ENCODE assay signal across 1 cellular context in the genomic region with DNA sequence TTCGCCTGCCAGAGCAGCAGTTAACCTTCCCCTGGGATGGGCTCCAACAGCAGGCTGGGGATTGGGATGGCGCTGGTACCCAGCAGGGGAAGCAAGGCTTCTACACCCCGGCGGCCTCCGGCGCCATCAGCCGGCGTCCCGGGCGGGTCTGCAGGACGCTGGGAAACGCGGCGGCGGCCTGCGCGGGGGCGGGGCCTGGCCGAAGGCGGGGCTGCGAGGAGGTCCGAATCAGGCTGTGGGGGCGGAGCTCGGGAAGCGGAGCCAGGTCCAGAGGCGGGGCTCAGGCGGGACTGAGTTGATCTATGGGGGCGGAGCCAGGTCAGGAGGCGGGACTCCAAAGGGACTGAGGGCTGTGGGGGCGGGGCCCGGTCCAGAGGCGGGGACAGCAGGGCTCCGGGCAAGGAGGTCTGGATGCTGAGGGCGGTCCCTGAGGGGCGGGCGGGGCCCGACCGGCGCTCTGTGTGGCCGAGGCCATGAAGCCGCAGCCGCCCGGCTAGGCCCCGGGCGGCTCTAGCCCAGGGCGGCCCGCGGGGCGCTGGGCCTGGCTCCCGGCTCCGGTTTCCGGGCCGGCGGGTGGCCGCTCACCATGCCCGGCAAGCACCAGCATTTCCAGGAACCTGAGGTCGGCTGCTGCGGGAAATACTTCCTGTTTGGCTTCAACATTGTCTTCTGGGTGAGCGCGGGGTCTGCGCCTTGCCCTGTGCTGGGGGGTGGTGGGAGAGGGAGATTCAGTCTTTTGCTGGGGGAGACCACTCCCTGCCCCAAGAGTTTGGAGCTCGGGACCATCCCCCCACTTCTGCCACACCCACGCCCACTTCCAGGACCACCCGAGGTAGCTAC.
TF ChIP-seq lines count a peak whose summit lies in the region.

A gene with protein sequence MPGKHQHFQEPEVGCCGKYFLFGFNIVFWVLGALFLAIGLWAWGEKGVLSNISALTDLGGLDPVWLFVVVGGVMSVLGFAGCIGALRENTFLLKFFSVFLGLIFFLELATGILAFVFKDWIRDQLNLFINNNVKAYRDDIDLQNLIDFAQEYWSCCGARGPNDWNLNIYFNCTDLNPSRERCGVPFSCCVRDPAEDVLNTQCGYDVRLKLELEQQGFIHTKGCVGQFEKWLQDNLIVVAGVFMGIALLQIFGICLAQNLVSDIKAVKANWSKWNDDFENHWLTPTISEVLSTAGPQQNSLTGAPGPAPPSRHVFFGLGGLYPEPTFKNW (plus strand): TSS at position 455 of the 840 bp plus-strand sequence. CDS start 132 bp downstream, at position 587.

TF ChIP-seq in HepG2, 621 proteins besides CTCF, POLR2A, EP300 and RAD21 (continued from another document and continues in another):
- TF ChIP-seq, protein P1, sequence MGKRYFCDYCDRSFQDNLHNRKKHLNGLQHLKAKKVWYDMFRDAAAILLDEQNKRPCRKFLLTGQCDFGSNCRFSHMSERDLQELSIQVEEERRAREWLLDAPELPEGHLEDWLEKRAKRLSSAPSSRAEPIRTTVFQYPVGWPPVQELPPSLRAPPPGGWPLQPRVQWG (CRISPR knock-in tag; IDR thresholded peaks at IDR 0.05; ENCODE audit: borderline replicate concordance, low read depth) = no peak
- TF ChIP-seq SMYD3 (CRISPR knock-in tag; IDR thresholded peaks at IDR 0.05) (no peak), ZSCAN5A (CRISPR knock-in tag; IDR thresholded peaks at IDR 0.05; ENCODE audit: borderline replicate concordance) (no peak), NFIB (CRISPR knock-in tag; IDR thresholded peaks at IDR 0.05; ENCODE audit: borderline replicate concordance) (no peak), MAF1 (CRISPR knock-in tag; IDR thresholded peaks at IDR 0.05; ENCODE audit: borderline replicate concordance) (no peak), ZFYVE20 (CRISPR knock-in tag; IDR thresholded peaks at IDR 0.05; ENCODE audit: borderline replicate concordance, low read depth) (no peak), ASH2L (IDR thresholded peaks at IDR 0.05; ENCODE audit: insufficient read length, low read depth, low read length) (peak; percentile 35), MYPOP (CRISPR knock-in tag; IDR thresholded peaks at IDR 0.05) (no peak), ZNF205 (CRISPR knock-in tag; IDR thresholded peaks at IDR 0.05) (no peak), ZNF577 (CRISPR knock-in tag; IDR thresholded peaks at IDR 0.05; ENCODE audit: borderline replicate concordance, low read depth) (no peak), FOXA1 (IDR thresholded peaks at IDR 0.05) (no peak), FOXA1 (CRISPR knock-in tag; IDR thresholded peaks at IDR 0.05) (peak; percentile 4; the same call in 1 of the 2 replicates), NFRKB (IDR thresholded peaks at IDR 0.05) (no peak), CENPT (CRISPR knock-in tag; IDR thresholded peaks at IDR 0.05; ENCODE audit: low read depth) (no peak), ZNF746 (CRISPR knock-in tag; IDR thresholded peaks at IDR 0.05) (no peak; the same call in 1 of the 2 replicates), TCF12 (IDR thresholded peaks at IDR 0.05) (no peak), TCF12 (CRISPR knock-in tag; IDR thresholded peaks at IDR 0.05) (peak; percentile 47; the same call in 1 of the 2 replicates), PRMT3 (CRISPR knock-in tag; IDR thresholded peaks at IDR 0.05; ENCODE audit: borderline replicate concordance, low read depth) (no peak), RFXANK (CRISPR knock-in tag; IDR thresholded peaks at IDR 0.05) (no peak), KAT8 (CRISPR knock-in tag; IDR thresholded peaks at IDR 0.05) (0 out of 2 replicates have a peak, but pooled peaks have one; percentile 23), PTBP1 (IDR thresholded peaks at IDR 0.05; ENCODE audit: low read depth, low read length, poor library complexity, severe bottlenecking) (no peak), TAF1 (CRISPR knock-in tag; IDR thresholded peaks at IDR 0.05) (peak; percentile 79), ZBTB42 (CRISPR knock-in tag; IDR thresholded peaks at IDR 0.05) (peak; percentile 75; the same call in 1 of the 2 replicates), E2F5 (CRISPR knock-in tag; conservative IDR thresholded peaks at IDR 0.05) (no peak), ARHGAP35 (CRISPR knock-in tag; IDR thresholded peaks at IDR 0.05; ENCODE audit: borderline replicate concordance) (no peak), ETV5 (CRISPR knock-in tag; IDR thresholded peaks at IDR 0.05; ENCODE audit: borderline replicate concordance) (no peak), MIER2 (CRISPR knock-in tag; IDR thresholded peaks at IDR 0.05) (no peak), ZMYM4 (CRISPR knock-in tag; IDR thresholded peaks at IDR 0.05) (no peak), ZZZ3 (CRISPR knock-in tag; IDR thresholded peaks at IDR 0.05; ENCODE audit: borderline replicate concordance) (no peak), ATF7-NPFF (CRISPR knock-in tag; IDR thresholded peaks at IDR 0.05; ENCODE audit: low read depth) (peak; percentile 59; the same call in 1 of the 2 replicates), ZNF543 (CRISPR knock-in tag; IDR thresholded peaks at IDR 0.05) (no peak), ZBTB21 (CRISPR knock-in tag; IDR thresholded peaks at IDR 0.05) (no peak), ARID2 (CRISPR knock-in tag; IDR thresholded peaks at IDR 0.05; ENCODE audit: borderline replicate concordance) (no peak), TBL1XR1 (IDR thresholded peaks at IDR 0.05; ENCODE audit: borderline replicate concordance, low read length, partially characterized antibody) (no peak), ZNF180 (CRISPR knock-in tag; IDR thresholded peaks at IDR 0.05; ENCODE audit: borderline replicate concordance, low read depth) (no peak), ZNF83 (CRISPR knock-in tag; IDR thresholded peaks at IDR 0.05; ENCODE audit: borderline replicate concordance) (no peak)
- TF ChIP-seq, protein P2, sequence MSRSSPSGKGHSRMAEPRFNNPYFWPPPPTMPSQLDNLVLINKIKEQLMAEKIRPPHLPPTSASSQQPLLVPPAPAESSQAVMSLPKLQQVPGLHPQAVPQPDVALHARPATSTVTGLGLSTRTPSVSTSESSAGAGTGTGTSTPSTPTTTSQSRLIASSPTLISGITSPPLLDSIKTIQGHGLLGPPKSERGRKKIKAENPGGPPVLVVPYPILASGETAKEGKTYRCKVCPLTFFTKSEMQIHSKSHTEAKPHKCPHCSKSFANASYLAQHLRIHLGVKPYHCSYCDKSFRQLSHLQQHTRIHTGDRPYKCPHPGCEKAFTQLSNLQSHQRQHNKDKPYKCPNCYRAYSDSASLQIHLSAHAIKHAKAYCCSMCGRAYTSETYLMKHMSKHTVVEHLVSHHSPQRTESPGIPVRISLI (CRISPR knock-in tag; IDR thresholded peaks at IDR 0.05; ENCODE audit: borderline replicate concordance) = no peak
- TF ChIP-seq, protein P3, sequence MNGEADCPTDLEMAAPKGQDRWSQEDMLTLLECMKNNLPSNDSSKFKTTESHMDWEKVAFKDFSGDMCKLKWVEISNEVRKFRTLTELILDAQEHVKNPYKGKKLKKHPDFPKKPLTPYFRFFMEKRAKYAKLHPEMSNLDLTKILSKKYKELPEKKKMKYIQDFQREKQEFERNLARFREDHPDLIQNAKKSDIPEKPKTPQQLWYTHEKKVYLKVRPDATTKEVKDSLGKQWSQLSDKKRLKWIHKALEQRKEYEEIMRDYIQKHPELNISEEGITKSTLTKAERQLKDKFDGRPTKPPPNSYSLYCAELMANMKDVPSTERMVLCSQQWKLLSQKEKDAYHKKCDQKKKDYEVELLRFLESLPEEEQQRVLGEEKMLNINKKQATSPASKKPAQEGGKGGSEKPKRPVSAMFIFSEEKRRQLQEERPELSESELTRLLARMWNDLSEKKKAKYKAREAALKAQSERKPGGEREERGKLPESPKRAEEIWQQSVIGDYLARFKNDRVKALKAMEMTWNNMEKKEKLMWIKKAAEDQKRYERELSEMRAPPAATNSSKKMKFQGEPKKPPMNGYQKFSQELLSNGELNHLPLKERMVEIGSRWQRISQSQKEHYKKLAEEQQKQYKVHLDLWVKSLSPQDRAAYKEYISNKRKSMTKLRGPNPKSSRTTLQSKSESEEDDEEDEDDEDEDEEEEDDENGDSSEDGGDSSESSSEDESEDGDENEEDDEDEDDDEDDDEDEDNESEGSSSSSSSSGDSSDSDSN (CRISPR knock-in tag; IDR thresholded peaks at IDR 0.05) = peak; percentile 62
- TF ChIP-seq, protein P4, sequence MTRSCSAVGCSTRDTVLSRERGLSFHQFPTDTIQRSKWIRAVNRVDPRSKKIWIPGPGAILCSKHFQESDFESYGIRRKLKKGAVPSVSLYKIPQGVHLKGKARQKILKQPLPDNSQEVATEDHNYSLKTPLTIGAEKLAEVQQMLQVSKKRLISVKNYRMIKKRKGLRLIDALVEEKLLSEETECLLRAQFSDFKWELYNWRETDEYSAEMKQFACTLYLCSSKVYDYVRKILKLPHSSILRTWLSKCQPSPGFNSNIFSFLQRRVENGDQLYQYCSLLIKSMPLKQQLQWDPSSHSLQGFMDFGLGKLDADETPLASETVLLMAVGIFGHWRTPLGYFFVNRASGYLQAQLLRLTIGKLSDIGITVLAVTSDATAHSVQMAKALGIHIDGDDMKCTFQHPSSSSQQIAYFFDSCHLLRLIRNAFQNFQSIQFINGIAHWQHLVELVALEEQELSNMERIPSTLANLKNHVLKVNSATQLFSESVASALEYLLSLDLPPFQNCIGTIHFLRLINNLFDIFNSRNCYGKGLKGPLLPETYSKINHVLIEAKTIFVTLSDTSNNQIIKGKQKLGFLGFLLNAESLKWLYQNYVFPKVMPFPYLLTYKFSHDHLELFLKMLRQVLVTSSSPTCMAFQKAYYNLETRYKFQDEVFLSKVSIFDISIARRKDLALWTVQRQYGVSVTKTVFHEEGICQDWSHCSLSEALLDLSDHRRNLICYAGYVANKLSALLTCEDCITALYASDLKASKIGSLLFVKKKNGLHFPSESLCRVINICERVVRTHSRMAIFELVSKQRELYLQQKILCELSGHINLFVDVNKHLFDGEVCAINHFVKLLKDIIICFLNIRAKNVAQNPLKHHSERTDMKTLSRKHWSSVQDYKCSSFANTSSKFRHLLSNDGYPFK (CRISPR knock-in tag; IDR thresholded peaks at IDR 0.05; ENCODE audit: borderline replicate concordance) = no peak
- TF ChIP-seq, protein P5, sequence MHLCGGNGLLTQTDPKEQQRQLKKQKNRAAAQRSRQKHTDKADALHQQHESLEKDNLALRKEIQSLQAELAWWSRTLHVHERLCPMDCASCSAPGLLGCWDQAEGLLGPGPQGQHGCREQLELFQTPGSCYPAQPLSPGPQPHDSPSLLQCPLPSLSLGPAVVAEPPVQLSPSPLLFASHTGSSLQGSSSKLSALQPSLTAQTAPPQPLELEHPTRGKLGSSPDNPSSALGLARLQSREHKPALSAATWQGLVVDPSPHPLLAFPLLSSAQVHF (CRISPR knock-in tag; IDR thresholded peaks at IDR 0.05) = no peak
- TF ChIP-seq, protein P6, sequence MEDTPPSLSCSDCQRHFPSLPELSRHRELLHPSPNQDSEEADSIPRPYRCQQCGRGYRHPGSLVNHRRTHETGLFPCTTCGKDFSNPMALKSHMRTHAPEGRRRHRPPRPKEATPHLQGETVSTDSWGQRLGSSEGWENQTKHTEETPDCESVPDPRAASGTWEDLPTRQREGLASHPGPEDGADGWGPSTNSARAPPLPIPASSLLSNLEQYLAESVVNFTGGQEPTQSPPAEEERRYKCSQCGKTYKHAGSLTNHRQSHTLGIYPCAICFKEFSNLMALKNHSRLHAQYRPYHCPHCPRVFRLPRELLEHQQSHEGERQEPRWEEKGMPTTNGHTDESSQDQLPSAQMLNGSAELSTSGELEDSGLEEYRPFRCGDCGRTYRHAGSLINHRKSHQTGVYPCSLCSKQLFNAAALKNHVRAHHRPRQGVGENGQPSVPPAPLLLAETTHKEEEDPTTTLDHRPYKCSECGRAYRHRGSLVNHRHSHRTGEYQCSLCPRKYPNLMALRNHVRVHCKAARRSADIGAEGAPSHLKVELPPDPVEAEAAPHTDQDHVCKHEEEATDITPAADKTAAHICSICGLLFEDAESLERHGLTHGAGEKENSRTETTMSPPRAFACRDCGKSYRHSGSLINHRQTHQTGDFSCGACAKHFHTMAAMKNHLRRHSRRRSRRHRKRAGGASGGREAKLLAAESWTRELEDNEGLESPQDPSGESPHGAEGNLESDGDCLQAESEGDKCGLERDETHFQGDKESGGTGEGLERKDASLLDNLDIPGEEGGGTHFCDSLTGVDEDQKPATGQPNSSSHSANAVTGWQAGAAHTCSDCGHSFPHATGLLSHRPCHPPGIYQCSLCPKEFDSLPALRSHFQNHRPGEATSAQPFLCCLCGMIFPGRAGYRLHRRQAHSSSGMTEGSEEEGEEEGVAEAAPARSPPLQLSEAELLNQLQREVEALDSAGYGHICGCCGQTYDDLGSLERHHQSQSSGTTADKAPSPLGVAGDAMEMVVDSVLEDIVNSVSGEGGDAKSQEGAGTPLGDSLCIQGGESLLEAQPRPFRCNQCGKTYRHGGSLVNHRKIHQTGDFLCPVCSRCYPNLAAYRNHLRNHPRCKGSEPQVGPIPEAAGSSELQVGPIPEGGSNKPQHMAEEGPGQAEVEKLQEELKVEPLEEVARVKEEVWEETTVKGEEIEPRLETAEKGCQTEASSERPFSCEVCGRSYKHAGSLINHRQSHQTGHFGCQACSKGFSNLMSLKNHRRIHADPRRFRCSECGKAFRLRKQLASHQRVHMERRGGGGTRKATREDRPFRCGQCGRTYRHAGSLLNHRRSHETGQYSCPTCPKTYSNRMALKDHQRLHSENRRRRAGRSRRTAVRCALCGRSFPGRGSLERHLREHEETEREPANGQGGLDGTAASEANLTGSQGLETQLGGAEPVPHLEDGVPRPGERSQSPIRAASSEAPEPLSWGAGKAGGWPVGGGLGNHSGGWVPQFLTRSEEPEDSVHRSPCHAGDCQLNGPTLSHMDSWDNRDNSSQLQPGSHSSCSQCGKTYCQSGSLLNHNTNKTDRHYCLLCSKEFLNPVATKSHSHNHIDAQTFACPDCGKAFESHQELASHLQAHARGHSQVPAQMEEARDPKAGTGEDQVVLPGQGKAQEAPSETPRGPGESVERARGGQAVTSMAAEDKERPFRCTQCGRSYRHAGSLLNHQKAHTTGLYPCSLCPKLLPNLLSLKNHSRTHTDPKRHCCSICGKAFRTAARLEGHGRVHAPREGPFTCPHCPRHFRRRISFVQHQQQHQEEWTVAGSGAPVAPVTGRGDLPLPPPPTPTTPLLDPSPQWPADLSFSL (CRISPR knock-in tag; IDR thresholded peaks at IDR 0.05) = no peak
